ENCODE assay signal across 21 cellular contexts in the genomic region with DNA sequence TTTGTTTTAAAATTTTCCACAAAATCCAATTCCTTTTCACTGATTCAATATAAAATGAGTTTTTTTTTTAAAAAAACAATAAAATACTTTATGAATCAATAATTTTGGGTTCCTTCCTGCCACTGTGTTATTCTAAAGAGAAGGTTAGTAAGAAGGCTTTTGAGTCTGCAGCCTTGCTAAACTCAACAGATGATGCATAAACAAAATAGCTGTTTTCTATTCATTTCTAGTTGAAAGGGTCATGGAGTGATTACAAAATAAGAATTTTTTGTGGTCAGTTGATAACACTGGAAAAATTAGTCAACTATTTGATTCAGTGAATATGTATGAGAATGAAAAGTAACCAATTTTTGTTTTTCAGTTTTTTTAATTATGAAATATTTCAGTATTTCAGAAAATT.
A peak's percentile ranks its signal among the peaks of the same experiment; 100 is the strongest.
DNase-seq lines count a peak whose midpoint lies in the region; ATAC-seq, FAIRE-seq and TF ChIP-seq lines count a peak whose summit lies in the region.
"Had no signal": no experiment of that assay in that cellular context is flagged by ENCODE, and none has a peak within 500 bp of the region (broad histone marks: within the 10 kb centered on the region; RNA-seq: fewer than 3 reads in every experiment).

No MANE protein-coding gene starts in this region.

- H3K9me3 ChIP-seq in GM23248 (ENCODE audit: low read depth): no peaks in the 10 kb centered on the region
- H3K9me3 ChIP-seq in kidney (ENCODE audit: control insufficient read depth in 1 of 2, low read length in 2 of 2): no peaks in the 10 kb centered on the region
- H3K9me3 ChIP-seq: BLaER1 treated with 17β-estradiol and CSF1 and Interleukin-3, amounts not matched to agents 10 nM and 100 nM; SJCRH30 had no signal

- intact Hi-C loops in kidney (cut with DNase I): no loop called here

- in situ Hi-C loops in GM23248 (cut with MboI): no loop called here

- no peak overlapping the region for H2AFZ ChIP-seq in GM23248

- CTCF ChIA-PET in RWPE1 (lab: Yijun Ruan, JAX): interaction anchor here (0.6 kb wide), 1 partner anchor 70 kb away, joined by 5 read pairs; no protein-coding TSS in a partner anchor

- H3K36me3 ChIP-seq in GM23248 (ENCODE audit: low read depth): no peaks in the 10 kb centered on the region
- H3K36me3 ChIP-seq in kidney (ENCODE audit: control insufficient read depth in 1 of 2, insufficient read depth in 2 of 2, low read length in 2 of 2): no peaks in the 10 kb centered on the region
- H3K36me3 ChIP-seq: SJCRH30 had no signal

- H3K27ac ChIP-seq in GM23248 (0 out of 2 replicates have a peak overlapping the region, but pooled peaks have one; percentile 3), kidney (ENCODE audit: low read depth in 2 of 2, low read length in 2 of 2) (no peak overlapping the region), RWPE1 (no peak overlapping the region)
- H3K27ac ChIP-seq: BLaER1 treated with 17β-estradiol and CSF1 and Interleukin-3, amounts not matched to agents 10 nM and 100 nM; SJCRH30 had no signal

- no peaks in the 10 kb centered on the region for H3K9me2 ChIP-seq in GM23248 (ENCODE audit: insufficient read depth)

- peak; percentile 8 for FAIRE-seq in endometrium (lab: Jason Lieb, UNC)
- peak; percentile 50 for FAIRE-seq in kidney (lab: Jason Lieb, UNC)
- FAIRE-seq: H1 had no signal

- H3K4me3 ChIP-seq in GM23248 (no peak overlapping the region), kidney (ENCODE audit: low read length in 2 of 2) (no peak overlapping the region)
- H3K4me3 ChIP-seq: BLaER1 treated with 17β-estradiol and CSF1 and Interleukin-3, amounts not matched to agents 10 nM and 100 nM; SJCRH30 had no signal

- H3K4me1 ChIP-seq in GM23248 (ENCODE audit: insufficient read depth) (peaks cover 19% of the 10 kb centered on the region), kidney (ENCODE audit: control insufficient read depth in 1 of 2, insufficient read depth in 1 of 2, low read depth in 1 of 2, low read length in 2 of 2) (no peaks in the 10 kb centered on the region)
- H3K4me1 ChIP-seq: SJCRH30 had no signal

- H3K27me3 ChIP-seq in GM23248 (replicated peaks; ENCODE audit: insufficient read depth): no peaks in the 10 kb centered on the region
- H3K27me3 ChIP-seq: BLaER1 treated with 17β-estradiol and CSF1 and Interleukin-3, amounts not matched to agents 10 nM and 100 nM; SJCRH30 had no signal

- DNase-seq in AG08395 (ENCODE audit: low spot score): peak; percentile 7
- DNase-seq in GM23248: peak; percentile 51
- DNase-seq in kidney: no peak
- DNase-seq in RWPE1 (ENCODE audit: low spot score): no peak
- DNase-seq in activated gamma-delta T cell (lab: John Stamatoyannopoulos, UW): no peak
- no peak for DNase-seq in GOT3 (lab: John Stamatoyannopoulos, UW)
- DNase-seq: 8988T, COR-L47, HFFc6, KG1, NCI-H1048, NCI-H1436 treated with DMSO at 0.1 percent for 48 hours, NCI-H2081, NCI-H510A, NCI-H774, RPMI8226, SJCRH30 had no signal

- no peaks in the 10 kb centered on the region for H4K20me1 ChIP-seq in GM23248 (ENCODE audit: insufficient read depth)
- H4K20me1 ChIP-seq: BLaER1 treated with 17β-estradiol and CSF1 and Interleukin-3, amounts not matched to agents 10 nM and 100 nM had no signal

- H3K79me2 ChIP-seq in GM23248 (ENCODE audit: insufficient read depth): no peaks in the 10 kb centered on the region

- TF ChIP-seq CTCF in kidney (IDR thresholded peaks at IDR 0.05; ENCODE audit: borderline replicate concordance, extremely low read depth, insufficient read depth) (no peak), RWPE1 (conservative IDR thresholded peaks at IDR 0.05; ENCODE audit: low read depth) (no peak)

- H3F3A ChIP-seq in GM23248 (ENCODE audit: insufficient read depth): no peaks in the 10 kb centered on the region

- no peak for ATAC-seq in GM18861 (IDR thresholded peaks at IDR 0.05; ENCODE audit: unreplicated experiment)

- H3K4me2 ChIP-seq in GM23248 (ENCODE audit: unreplicated experiment): peak overlapping the region; percentile 26
- H3K4me2 ChIP-seq: BLaER1 treated with 17β-estradiol and CSF1 and Interleukin-3, amounts not matched to agents 10 nM and 100 nM had no signal

- H3K9ac ChIP-seq in GM23248: no peak overlapping the region
- H3K9ac ChIP-seq in kidney (ENCODE audit: low read length in 2 of 2): no peak overlapping the region
- H3K9ac ChIP-seq: BLaER1 treated with 17β-estradiol and CSF1 and Interleukin-3, amounts not matched to agents 10 nM and 100 nM had no signal

- POLR2A ChIA-PET in RWPE1 (lab: Yijun Ruan, JAX; ENCODE audit: low non-redundant PET): no interaction called here

Comparison
In these comparisons a context has a peak if more than half of its experiments do, and no peak if none do; other contexts are left out.
1. DNase-seq: peak in AG08395 (single experiment) and GM23248 (single experiment); none in kidney (single experiment), RWPE1 (single experiment), activated gamma-delta T cell (single experiment) and GOT3 (single experiment).